Comparison of ENCODE assay signal across 25 cellular contexts in genomic region chr7:6551016-6551511, GRCh38. TPM values are rescaled to one million over a fixed set of nuclear protein-coding genes. Genes with fewer than 3 reads are reported as not detected.
DNase-seq lines count a peak whose midpoint lies in the region; ATAC-seq, FAIRE-seq and TF ChIP-seq lines count a peak whose summit lies in the region.
"Had no signal": no experiment of that assay in that cellular context is flagged by ENCODE, and none has a peak within 500 bp of the region (broad histone marks: within the 10 kb centered on the region; RNA-seq: fewer than 3 reads in every experiment).

GRID2IP (minus strand) TSS chr7:6551461; CDS start chr7:6551436, 25 bp downstream.

- CTCF ChIA-PET in K562 (lab: Yijun Ruan, JAX; ENCODE audit: low intra/inter-chr PET ratio) = no interaction called here

- H3K9me3 Mint-ChIP-seq in stimulated activated naive CD8-positive, alpha-beta T cell treated with anti-CD3 and anti-CD28 coated beads, Interleukin-15, amount 100 ng/mL, for 72 hours = no peaks in the 10 kb centered on the region
- H3K9me3 Mint-ChIP-seq: IgD-negative memory B cell had no signal

- H3K36me3 ChIP-seq in K562 (ENCODE audit: control insufficient read depth, insufficient read depth, low read length) = no peaks in the 10 kb centered on the region
- no peaks in the 10 kb centered on the region for H3K36me3 ChIP-seq in osteoblast (ENCODE audit: insufficient read depth, low read length)
- H3K36me3 ChIP-seq: SJSA1 had no signal

- H2AFZ ChIP-seq in K562 (ENCODE audit: low read depth, low read length) = no peak within 1 kb of the TSS
- no peak within 1 kb of the TSS for H2AFZ ChIP-seq in osteoblast (ENCODE audit: low read length)

- H3K9me3 ChIP-seq in K562 (replicated peaks; ENCODE audit: control insufficient read depth, insufficient read depth, low read depth, low read length) = no peaks in the 10 kb centered on the region
- H3K9me3 ChIP-seq in osteoblast (ENCODE audit: low read depth, low read length) = no peaks in the 10 kb centered on the region
- H3K9me3 ChIP-seq: SJSA1 had no signal

- 67% methylated on average over 7 of the region's 46 CpGs for WGBS in K562 (ENCODE audit: insufficient coverage, low coverage, missing lambda C conversion rate)

- H3K27ac Mint-ChIP-seq in stimulated activated naive CD8-positive, alpha-beta T cell treated with anti-CD3 and anti-CD28 coated beads, Interleukin-15, amount 100 ng/mL, for 72 hours = no peak within 1 kb of the TSS
- H3K27ac Mint-ChIP-seq: B cell had no signal

- peaks cover 0 to 4% of the 10 kb centered on the region in 2 experiments; a peak in 1 of 5 replicates for H3K4me1 ChIP-seq in K562 (replicated peaks in 1 of 2; ENCODE audit: control insufficient read depth in 2 of 2, insufficient read depth in 2 of 2, low read length in 2 of 2)
- H3K4me1 ChIP-seq in osteoblast (ENCODE audit: insufficient read depth, low read length) = no peaks in the 10 kb centered on the region
- H3K4me1 ChIP-seq: SJSA1 had no signal

- H3K27ac ChIP-seq in K562 (ENCODE audit: extremely low read depth, low read depth, low read length) = no peak within 1 kb of the TSS
- no peak within 1 kb of the TSS for H3K27ac ChIP-seq in osteoblast (ENCODE audit: low read depth, low read length)
- H3K27ac ChIP-seq: 22Rv1, SJSA1 had no signal

- TF ChIP-seq CTCF in K562 (IDR thresholded peaks at IDR 0.05 in 2 of 3, conservative IDR thresholded peaks at IDR 0.05 in 1 of 3; ENCODE audit: insufficient read depth in 2 of 3, low read depth in 1 of 3, low read length in 3 of 3) = no peak
- TF ChIP-seq CTCF in osteoblast (IDR thresholded peaks at IDR 0.05; ENCODE audit: extremely low read depth, low read depth, low read length) = no peak

- H3K27me3 ChIP-seq in K562 (ENCODE audit: control insufficient read depth in 2 of 2, insufficient read depth in 2 of 2, low read length in 2 of 2) = peaks cover 2 to 11% of the 10 kb centered on the region in 2 experiments; a peak in 3 of 5 replicates
- no peaks in the 10 kb centered on the region for H3K27me3 ChIP-seq in osteoblast (ENCODE audit: insufficient read depth, low read length)
- H3K27me3 ChIP-seq: SJSA1 had no signal

- TF ChIP-seq RAD21 in K562 (CRISPR knock-in tag; conservative IDR thresholded peaks at IDR 0.05 in 1 of 2, IDR thresholded peaks at IDR 0.05 in 1 of 2) = no peak

- H3K79me2 ChIP-seq in K562 (ENCODE audit: control insufficient read depth, insufficient read depth, low read length) (no peaks in the 10 kb centered on the region), osteoblast (ENCODE audit: insufficient read depth, low read length) (no peaks in the 10 kb centered on the region)

- no peak for DNase-seq in stimulated activated naive CD8-positive, alpha-beta T cell treated with anti-CD3 and anti-CD28 coated beads, Interleukin-15, amount 100 ng/mL, for 72 hours
- DNase-seq in stimulated activated naive CD8-positive, alpha-beta T cell treated with anti-CD3 and anti-CD28 coated beads, Interleukin-15, Interleukin-2, amounts not matched to agents 100 U/mL and 50 U/mL, for 24 hours = no peak
- peak in 1 of 4 experiments; percentile 5 for DNase-seq in K562 (ENCODE audit: extremely low read depth in 1 of 4, low spot score in 3 of 4)
- peak; percentile 74 for DNase-seq in osteoblast (ENCODE audit: insufficient read length, low spot score, missing footprints)
- DNase-seq in left lobe of liver (ENCODE audit: low spot score) = no peak
- no peak for DNase-seq in NOMO-1 (lab: John Stamatoyannopoulos, UW; ENCODE audit: unreplicated experiment in 2 of 2)
- DNase-seq in activated effector memory CD4-positive, alpha-beta T cell treated with Interleukin-2 at 50 U/mL for 16 hours = no peak
- DNase-seq: Calu3, DND-41, HCEC 1CT, NCI-H1092 treated with DMSO at 0.1 percent for 48 hours, NCI-H1436, NCI-H187, NCI-H2081 treated with DMSO at 0.1 percent for 48 hours, NCI-H2171, NCI-H226, NCI-H510A treated with DMSO at 0.1 percent for 48 hours, PC-3 had no signal

- no peaks in the 10 kb centered on the region for H3K27me3 Mint-ChIP-seq in stimulated activated naive CD8-positive, alpha-beta T cell treated with anti-CD3 and anti-CD28 coated beads, Interleukin-15, amount 100 ng/mL, for 72 hours
- H3K27me3 Mint-ChIP-seq: B cell, IgD-negative memory B cell had no signal

- peak; percentile 58 for ATAC-seq in stimulated activated naive CD8-positive, alpha-beta T cell treated with anti-CD3 and anti-CD28 coated beads, Interleukin-15, amount 100 ng/mL, for 72 hours
- no peak for ATAC-seq in stimulated activated naive CD8-positive, alpha-beta T cell treated with anti-CD3 and anti-CD28 coated beads, Interleukin-15, Interleukin-2, amounts not matched to agents 100 U/mL and 50 U/mL, for 24 hours
- no peak for ATAC-seq in K562
- no peak for ATAC-seq in left lobe of liver
- ATAC-seq in HG02571 (IDR thresholded peaks at IDR 0.05; ENCODE audit: unreplicated experiment) = no peak
- ATAC-seq: PC-3, Right ventricle myocardium inferior had no signal

- FAIRE-seq in K562 (lab: Jason Lieb, UNC) = no peak

- intact Hi-C loops in K562 (cut with micrococcal nuclease) = no loop called here

- no peak within 1 kb of the TSS for H3K4me3 Mint-ChIP-seq in stimulated activated naive CD8-positive, alpha-beta T cell treated with anti-CD3 and anti-CD28 coated beads, Interleukin-15, amount 100 ng/mL, for 72 hours
- H3K4me3 Mint-ChIP-seq: B cell, IgD-negative memory B cell had no signal

- H3K4me2 ChIP-seq in K562 (ENCODE audit: insufficient read depth, low read length) (no peak within 1 kb of the TSS), osteoblast (ENCODE audit: insufficient read depth, low read length) (no peak within 1 kb of the TSS)

- H4K20me1 ChIP-seq in K562 (replicated peaks; ENCODE audit: control insufficient read depth, insufficient read depth, low read length) (no peaks in the 10 kb centered on the region), osteoblast (ENCODE audit: insufficient read depth, low read length) (no peaks in the 10 kb centered on the region)

- in situ Hi-C loops in K562 (cut with MboI) = no loop called here

- POLR2A ChIA-PET in K562 (lab: Yijun Ruan, JAX) = no interaction called here

- H3K4me3 ChIP-seq in K562 = no peak within 1 kb of the TSS
- H3K4me3 ChIP-seq in osteoblast (ENCODE audit: insufficient read depth, low read length) = no peak within 1 kb of the TSS
- H3K4me3 ChIP-seq: SJSA1 had no signal

- no peak for TF ChIP-seq EP300 in K562 (IDR thresholded peaks at IDR 0.05; ENCODE audit: low read length)

- no peak for TF ChIP-seq POLR2A in K562 (conservative IDR thresholded peaks at IDR 0.05)

- H3K9me1 ChIP-seq in K562 (ENCODE audit: control insufficient read depth, insufficient read depth, low read length) = no peaks in the 10 kb centered on the region

- H3K4me1 Mint-ChIP-seq in stimulated activated naive CD8-positive, alpha-beta T cell treated with anti-CD3 and anti-CD28 coated beads, Interleukin-15, amount 100 ng/mL, for 72 hours = peaks cover 10% of the 10 kb centered on the region

- H3K9ac ChIP-seq in K562 (ENCODE audit: insufficient read depth in 1 of 2, low read depth in 2 of 2, low read length in 2 of 2) = no peak within 1 kb of the TSS

- BruUV-seq in K562 (replicated peaks; lab: Mats Ljungman, UMichigan) = no TSS peak

TF ChIP-seq in K562, 482 proteins besides CTCF, POLR2A, EP300 and RAD21 (continues in another document):
- TF ChIP-seq MTA1 (IDR thresholded peaks at IDR 0.05; ENCODE audit: borderline replicate concordance) (no peak), ZBED1 (IDR thresholded peaks at IDR 0.05) (no peak), FOS (IDR thresholded peaks at IDR 0.05; ENCODE audit: extremely low read depth, insufficient read length) (no peak)
- TF ChIP-seq, protein P1, sequence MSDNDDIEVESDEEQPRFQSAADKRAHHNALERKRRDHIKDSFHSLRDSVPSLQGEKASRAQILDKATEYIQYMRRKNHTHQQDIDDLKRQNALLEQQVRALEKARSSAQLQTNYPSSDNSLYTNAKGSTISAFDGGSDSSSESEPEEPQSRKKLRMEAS (CRISPR knock-in tag; IDR thresholded peaks at IDR 0.05) = no peak
- TF ChIP-seq, protein P2, sequence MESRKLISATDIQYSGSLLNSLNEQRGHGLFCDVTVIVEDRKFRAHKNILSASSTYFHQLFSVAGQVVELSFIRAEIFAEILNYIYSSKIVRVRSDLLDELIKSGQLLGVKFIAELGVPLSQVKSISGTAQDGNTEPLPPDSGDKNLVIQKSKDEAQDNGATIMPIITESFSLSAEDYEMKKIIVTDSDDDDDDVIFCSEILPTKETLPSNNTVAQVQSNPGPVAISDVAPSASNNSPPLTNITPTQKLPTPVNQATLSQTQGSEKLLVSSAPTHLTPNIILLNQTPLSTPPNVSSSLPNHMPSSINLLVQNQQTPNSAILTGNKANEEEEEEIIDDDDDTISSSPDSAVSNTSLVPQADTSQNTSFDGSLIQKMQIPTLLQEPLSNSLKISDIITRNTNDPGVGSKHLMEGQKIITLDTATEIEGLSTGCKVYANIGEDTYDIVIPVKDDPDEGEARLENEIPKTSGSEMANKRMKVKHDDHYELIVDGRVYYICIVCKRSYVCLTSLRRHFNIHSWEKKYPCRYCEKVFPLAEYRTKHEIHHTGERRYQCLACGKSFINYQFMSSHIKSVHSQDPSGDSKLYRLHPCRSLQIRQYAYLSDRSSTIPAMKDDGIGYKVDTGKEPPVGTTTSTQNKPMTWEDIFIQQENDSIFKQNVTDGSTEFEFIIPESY (CRISPR knock-in tag; IDR thresholded peaks at IDR 0.05) = peak; percentile 48; the same call in 1 of the 2 replicates

RNA-seq across cellular contexts. Expression of gene GRID2IP, which starts in this region (rescaled TPM):
- 0.09 TPM in 1 of 2 replicates, not detected in the other for total RNA-seq in K562 (2011; cell fraction: chromatin; rRNA removed; ENCODE audit: low replicate concordance)
- total RNA-seq in K562 (2011; cell fraction: nucleolus; rRNA removed) = not detected in 2 replicates
- not detected in 2 replicates for total RNA-seq in K562 (2011; cell fraction: nucleoplasm; rRNA removed)
- total RNA-seq in K562 (2014; rRNA removed) (not detected in 2 replicates), K562 (2014; rRNA removed; fragmentation: Illumina TruSeq; extraction: Trizol) (not detected in 2 replicates), K562 (2015; rRNA removed; fragmentation: Illumina TruSeq; extraction: Trizol) (not detected in 2 replicates), K562 (2021) (not detected in 2 replicates), osteoblast (under 0.01 TPM in 1 of 2 replicates, not detected in the other), left lobe of liver (not detected)
- polyA plus RNA-seq in K562 (2011; rRNA removed) (not detected in 2 replicates), K562 (2014; fragmentation: Illumina TruSeq; extraction: Trizol) (not detected in 2 replicates), K562 (2014; fragmentation: Nextera tagmentation; extraction: Ambion mirVana) (not detected), K562 (2014; rRNA removed) (not detected in 2 replicates)
- not detected in 2 replicates for polyA plus RNA-seq in K562 (2011; cell fraction: cytosol; rRNA removed)
- polyA plus RNA-seq in K562 (2011; cell fraction: nucleus; rRNA removed) = not detected in 2 replicates
- polyA plus RNA-seq in K562 (2012) = not detected in 2 replicates
- not detected in 2 replicates for polyA minus RNA-seq in K562 (2011; rRNA and poly(A)+ RNA removed)
- polyA minus RNA-seq in K562 (2011; cell fraction: cytosol; rRNA and poly(A)+ RNA removed) = not detected in 2 replicates
- not detected in 2 replicates for polyA minus RNA-seq in K562 (2011; cell fraction: nucleus; rRNA and poly(A)+ RNA removed)
- total RNA-seq: PC-3, Right ventricle myocardium inferior, RPMI7951, SJSA1 had no signal

Comparison
In these comparisons a context has a peak if more than half of its experiments do, and no peak if none do; other contexts are left out.
1. Peak in DNase-seq in osteoblast; RNA of the gene not detected or under 1 TPM.